Comparison of ENCODE assay signal across 8 cellular contexts in the genomic region with DNA sequence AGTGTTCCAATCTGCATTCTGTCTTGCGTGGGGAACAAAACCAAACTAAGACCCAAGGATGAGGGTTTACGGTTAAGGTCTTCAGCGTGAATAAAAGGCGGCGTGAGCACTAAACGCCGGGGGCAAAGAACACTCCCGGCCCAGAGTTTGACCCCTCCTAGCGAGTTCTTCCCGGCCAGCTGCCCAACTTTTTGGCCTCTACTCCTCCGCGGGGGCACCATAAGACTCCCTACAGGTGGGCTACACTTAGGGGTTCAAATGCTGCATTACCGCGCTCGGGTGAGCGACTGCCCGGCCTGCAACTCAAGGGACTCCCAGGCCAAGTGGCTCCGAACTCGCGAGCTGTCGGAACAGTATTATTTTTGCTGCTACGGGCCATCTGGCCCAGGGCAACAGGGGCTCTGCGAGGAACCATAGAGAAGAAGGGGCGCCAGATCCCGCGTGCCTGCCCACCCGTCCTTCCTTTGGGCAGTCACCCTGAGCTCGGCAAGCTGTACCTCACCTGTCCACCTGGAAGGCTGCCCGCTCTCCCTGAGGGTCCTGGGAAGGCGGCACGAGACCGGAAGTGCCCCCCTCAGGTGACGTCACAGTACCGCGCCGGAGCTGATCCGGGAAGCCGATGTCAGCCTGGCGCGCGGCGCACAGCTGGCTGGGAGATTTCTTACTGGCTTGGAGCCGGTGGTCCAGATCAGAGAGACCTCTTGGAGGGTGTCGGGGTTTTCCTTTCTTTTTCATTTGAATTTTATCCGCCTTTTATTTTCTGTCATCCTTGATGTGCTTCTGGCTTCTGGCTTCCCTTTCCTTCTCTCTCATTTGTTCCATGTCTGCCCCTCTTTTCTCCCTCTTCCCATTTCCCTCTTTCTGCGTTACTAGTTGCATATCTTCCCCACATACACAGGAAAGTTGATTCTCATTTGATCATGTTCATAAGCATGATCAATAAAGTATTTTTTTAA. TPM values are rescaled to one million over a fixed set of nuclear protein-coding genes. Genes with fewer than 3 reads are reported as not detected.
DNase-seq lines count a peak whose midpoint lies in the region; ATAC-seq and TF ChIP-seq lines count a peak whose summit lies in the region.

A gene (minus strand): TSS at position 567 of the 956 bp plus-strand sequence. CDS start 21,638 bp downstream, outside the sequence.

- no peaks in the 10 kb centered on the region for H3K9me3 ChIP-seq in duodenal mucosa (ENCODE audit: control insufficient read depth in 1 of 2, low read length in 2 of 2)

- peaks cover 0 to 3% of the 10 kb centered on the region in 2 donors for H3K4me1 ChIP-seq in duodenal mucosa (ENCODE audit: control insufficient read depth in 1 of 2, insufficient read depth in 2 of 2, low read length in 2 of 2)

- ATAC-seq in GM19397 (IDR thresholded peaks at IDR 0.05; ENCODE audit: unreplicated experiment) (peak; percentile 94), HG03565 (IDR thresholded peaks at IDR 0.05; ENCODE audit: unreplicated experiment) (peak; percentile 91)

- WGBS in lower leg skin, 2 donors, result 0% methylated on average over 46 of the region's 46 CpGs

- no peaks in the 10 kb centered on the region for H3K36me3 ChIP-seq in duodenal mucosa (ENCODE audit: control insufficient read depth in 1 of 2, insufficient read depth in 2 of 2, low read length in 2 of 2)

- DNase-seq in CD1c-positive myeloid dendritic cell (ENCODE audit: extremely low spot score) (peak; percentile 78), NCI-H774 (lab: John Stamatoyannopoulos, UW) (peak; percentile 90), lower leg skin (ENCODE audit: low spot score in 2 of 2) (peak; percentile 85 to 98)
- DNase-seq in activated CD4-positive, alpha-beta memory T cell treated with anti-CD3 and anti-CD28 coated beads, Interleukin-2, amount 10 ng/mL, durations not matched to agents 7 days and 5 days, result peak; percentile 85
- peak; percentile 80 to 85 for DNase-seq in stimulated activated CD4-positive, alpha-beta T cell treated with anti-CD3 and anti-CD28 coated beads, Interleukin-4, amount 100 ng/mL, for 4 hours

- TF ChIP-seq POLR2A in lower leg skin (IDR thresholded peaks at IDR 0.05), result no peak

- peak within 1 kb of the TSS; percentile 85 to 96 for H3K9ac ChIP-seq in duodenal mucosa (ENCODE audit: low read depth in 1 of 2, low read length in 2 of 2)

- peak within 1 kb of the TSS; percentile 93 for H3K27ac ChIP-seq in duodenal mucosa (ENCODE audit: low read depth, low read length)

- peak within 1 kb of the TSS; percentile 97 for H3K4me3 Mint-ChIP-seq in activated CD4-positive, alpha-beta memory T cell treated with anti-CD3 and anti-CD28 coated beads, Interleukin-2, amount 10 ng/mL, durations not matched to agents 7 days and 5 days

- H3K4me3 ChIP-seq in duodenal mucosa (ENCODE audit: low read depth in 1 of 2, low read length in 2 of 2) (peak within 1 kb of the TSS; percentile 92 to 100), lower leg skin (ENCODE audit: low read depth, poor library complexity, severe bottlenecking) (peak within 1 kb of the TSS; percentile 79)

- no peaks in the 10 kb centered on the region for H3K27me3 Mint-ChIP-seq in activated CD4-positive, alpha-beta memory T cell treated with anti-CD3 and anti-CD28 coated beads, Interleukin-2, amount 10 ng/mL, durations not matched to agents 7 days and 5 days

- no peaks in the 10 kb centered on the region for H3K27me3 ChIP-seq in duodenal mucosa (ENCODE audit: control insufficient read depth in 1 of 2, insufficient read depth in 2 of 2, low read length in 2 of 2)

- intact Hi-C loops in lower leg skin (cut with DNase I; ENCODE audit: low total_unique reads), result no loop called here

- no peak for TF ChIP-seq CTCF in lower leg skin (IDR thresholded peaks at IDR 0.05)

- CTCF ChIA-PET in activated CD4-positive, alpha-beta memory T cell treated with anti-CD3 and anti-CD28 coated beads, Interleukin-2, amount 10 ng/mL, durations not matched to agents 7 days and 5 days (lab: Charles Lee), result interaction anchor here (0.6 to 2.2 kb wide), 8 partner anchors 19 to 172 kb away, joined by 3 to 13 read pairs (median 5); a partner anchor contains a TSS

- H3K27ac Mint-ChIP-seq in activated CD4-positive, alpha-beta memory T cell treated with anti-CD3 and anti-CD28 coated beads, Interleukin-2, amount 10 ng/mL, durations not matched to agents 7 days and 5 days, result peak within 1 kb of the TSS; percentile 97

- no peaks in the 10 kb centered on the region for H3K9me3 Mint-ChIP-seq in activated CD4-positive, alpha-beta memory T cell treated with anti-CD3 and anti-CD28 coated beads, Interleukin-2, amount 10 ng/mL, durations not matched to agents 7 days and 5 days

- peaks cover 29% of the 10 kb centered on the region for H3K4me1 Mint-ChIP-seq in activated CD4-positive, alpha-beta memory T cell treated with anti-CD3 and anti-CD28 coated beads, Interleukin-2, amount 10 ng/mL, durations not matched to agents 7 days and 5 days

- POLR2A ChIA-PET in activated CD4-positive, alpha-beta memory T cell treated with anti-CD3 and anti-CD28 coated beads, Interleukin-2, amount 10 ng/mL, durations not matched to agents 7 days and 5 days (lab: Charles Lee), result interaction anchor here (0.8 to 2.5 kb wide), 8 partner anchors 11 to 1476 kb away, joined by 3 to 28 read pairs (median 4); a partner anchor contains a TSS

- H3K36me3 Mint-ChIP-seq in activated CD4-positive, alpha-beta memory T cell treated with anti-CD3 and anti-CD28 coated beads, Interleukin-2, amount 10 ng/mL, durations not matched to agents 7 days and 5 days (ENCODE audit: low read depth), result peaks cover 18% of the 10 kb centered on the region

RNA-seq across cellular contexts. Expression of the gene that starts here (rescaled TPM):
- 10 to 100 TPM; 26.4 to 28.1 TPM for total RNA-seq in activated CD4-positive, alpha-beta memory T cell treated with anti-CD3 and anti-CD28 coated beads, Interleukin-2, amount 10 ng/mL, durations not matched to agents 7 days and 5 days
- total RNA-seq in lower leg skin, result 10 to 100 TPM in 3 of 4 donors, 1 to 10 TPM in 1; 8.5 to 16.2 (median 11.6) TPM

Comparison
In these comparisons a context has a peak if more than half of its experiments do, and no peak if none do; other contexts are left out.
1. Peak in every context shown above with its lines: DNase-seq, ATAC-seq, H3K4me3 ChIP-seq and H3K27ac ChIP-seq.